Comparison of ENCODE assay signal across 8 cellular contexts in the genomic region with DNA sequence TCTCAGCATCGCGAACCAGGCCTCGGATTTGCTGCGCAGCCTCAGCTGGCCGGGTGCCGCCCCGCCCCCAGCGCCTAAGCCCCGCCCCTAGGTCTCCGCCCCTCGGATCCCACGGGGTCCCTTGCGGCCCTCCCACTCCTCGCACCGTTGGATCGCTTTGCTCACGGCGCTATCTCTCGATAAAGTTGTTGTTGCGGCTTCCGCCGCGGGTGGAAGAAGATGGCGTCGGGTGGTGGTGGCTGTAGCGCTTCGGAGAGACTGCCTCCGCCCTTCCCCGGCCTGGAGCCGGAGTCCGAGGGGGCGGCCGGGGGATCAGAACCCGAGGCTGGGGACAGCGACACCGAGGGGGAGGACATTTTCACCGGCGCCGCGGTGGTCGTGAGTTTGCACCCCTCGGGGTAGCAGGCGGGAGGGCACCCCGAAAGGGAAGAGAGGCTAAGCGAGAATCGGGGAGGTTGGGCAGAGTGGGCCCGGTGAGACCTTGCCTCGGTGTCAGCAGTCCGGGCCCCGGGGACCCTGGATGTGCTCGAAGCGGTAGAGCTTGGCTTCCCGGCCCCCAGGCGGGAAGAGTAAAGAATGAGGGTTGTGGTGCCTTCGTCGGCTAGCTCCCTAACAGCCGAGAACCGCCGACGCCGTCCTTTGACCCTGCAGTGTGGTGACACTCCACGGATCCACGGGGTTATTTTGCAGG. TPM values are rescaled to one million over a fixed set of nuclear protein-coding genes. Genes with fewer than 3 reads are reported as not detected.
DNase-seq lines count a peak whose midpoint lies in the region; ATAC-seq and TF ChIP-seq lines count a peak whose summit lies in the region.

A gene with protein sequence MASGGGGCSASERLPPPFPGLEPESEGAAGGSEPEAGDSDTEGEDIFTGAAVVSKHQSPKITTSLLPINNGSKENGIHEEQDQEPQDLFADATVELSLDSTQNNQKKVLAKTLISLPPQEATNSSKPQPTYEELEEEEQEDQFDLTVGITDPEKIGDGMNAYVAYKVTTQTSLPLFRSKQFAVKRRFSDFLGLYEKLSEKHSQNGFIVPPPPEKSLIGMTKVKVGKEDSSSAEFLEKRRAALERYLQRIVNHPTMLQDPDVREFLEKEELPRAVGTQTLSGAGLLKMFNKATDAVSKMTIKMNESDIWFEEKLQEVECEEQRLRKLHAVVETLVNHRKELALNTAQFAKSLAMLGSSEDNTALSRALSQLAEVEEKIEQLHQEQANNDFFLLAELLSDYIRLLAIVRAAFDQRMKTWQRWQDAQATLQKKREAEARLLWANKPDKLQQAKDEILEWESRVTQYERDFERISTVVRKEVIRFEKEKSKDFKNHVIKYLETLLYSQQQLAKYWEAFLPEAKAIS (plus strand): TSS at position 188 of the 691 bp plus-strand sequence. CDS start 32 bp downstream, at position 220.

- H3K4me1 ChIP-seq in BLaER1 treated with 17β-estradiol and CSF1 and Interleukin-3, amounts not matched to agents 10 nM and 100 nM = peaks cover 67 to 76% (median 71%) of the 10 kb centered on the region in 10 experiments
- peaks cover 32 to 48% of the 10 kb centered on the region in 2 donors for H3K4me1 ChIP-seq in duodenal mucosa (ENCODE audit: control insufficient read depth in 1 of 2, insufficient read depth in 2 of 2, low read length in 2 of 2)

- 0 to 2% methylated on average over 58 to 59 of the region's 63 CpGs for WGBS in lower leg skin, 2 donors

- POLR2A ChIA-PET in activated CD8-positive, alpha-beta T cell treated with anti-CD3 and anti-CD28 coated beads, Interleukin-2, amount 10 ng/mL, durations not matched to agents 7 days and 5 days (lab: Charles Lee) = interaction anchor here (0.6 to 2.1 kb wide), 4 partner anchors 67 to 277 kb away, joined by 3 to 8 read pairs (median 3); a partner anchor contains a TSS

- no peak for TF ChIP-seq CTCF in lower leg skin (IDR thresholded peaks at IDR 0.05)

- intact Hi-C loops in lower leg skin (cut with DNase I; ENCODE audit: low total_unique reads) = loop anchor here (10.0 kb wide), 1 partner anchor 59 kb away; a partner anchor contains a TSS

- peak within 1 kb of the TSS; percentile 87 to 98 (median 96) for H3K4me3 ChIP-seq in BLaER1 treated with 17β-estradiol and CSF1 and Interleukin-3, amounts not matched to agents 10 nM and 100 nM
- H3K4me3 ChIP-seq in duodenal mucosa (ENCODE audit: low read depth in 1 of 2, low read length in 2 of 2) (peak within 1 kb of the TSS; percentile 95 to 96), lower leg skin (ENCODE audit: low read depth, poor library complexity, severe bottlenecking) (peak within 1 kb of the TSS; percentile 83)

- peak within 1 kb of the TSS; percentile 99 for H3K4me3 Mint-ChIP-seq in activated CD8-positive, alpha-beta T cell treated with anti-CD3 and anti-CD28 coated beads, Interleukin-2, amount 10 ng/mL, durations not matched to agents 7 days and 5 days

- no peaks in the 10 kb centered on the region for H3K9me3 Mint-ChIP-seq in activated CD8-positive, alpha-beta T cell treated with anti-CD3 and anti-CD28 coated beads, Interleukin-2, amount 10 ng/mL, durations not matched to agents 7 days and 5 days (ENCODE audit: insufficient read depth)

- H3K27ac Mint-ChIP-seq in activated CD8-positive, alpha-beta T cell treated with anti-CD3 and anti-CD28 coated beads, Interleukin-2, amount 10 ng/mL, durations not matched to agents 7 days and 5 days = peak within 1 kb of the TSS; percentile 100

- no peaks in the 10 kb centered on the region for H3K27me3 ChIP-seq in BLaER1 treated with 17β-estradiol and CSF1 and Interleukin-3, amounts not matched to agents 10 nM and 100 nM
- no peaks in the 10 kb centered on the region for H3K27me3 ChIP-seq in duodenal mucosa (ENCODE audit: control insufficient read depth in 1 of 2, insufficient read depth in 2 of 2, low read length in 2 of 2)

- H3K4me1 Mint-ChIP-seq in activated CD8-positive, alpha-beta T cell treated with anti-CD3 and anti-CD28 coated beads, Interleukin-2, amount 10 ng/mL, durations not matched to agents 7 days and 5 days (ENCODE audit: low read depth) = peaks cover 61% of the 10 kb centered on the region

- H3K27ac ChIP-seq in BLaER1 treated with 17β-estradiol and CSF1 and Interleukin-3, amounts not matched to agents 10 nM and 100 nM = peak within 1 kb of the TSS; percentile 85 to 95 (median 91)
- H3K27ac ChIP-seq in duodenal mucosa (ENCODE audit: low read depth, low read length) = peak within 1 kb of the TSS; percentile 52

- DNase-seq in HT-29 (ENCODE audit: low spot score) (peak; percentile 92), NK-92 (lab: John Stamatoyannopoulos, UW; ENCODE audit: unreplicated experiment) (peak; percentile 72), lower leg skin (ENCODE audit: low spot score in 2 of 2) (peak; percentile 94 to 98)
- peak; percentile 98 for DNase-seq in activated CD8-positive, alpha-beta T cell treated with anti-CD3 and anti-CD28 coated beads, Interleukin-2, amount 10 ng/mL, durations not matched to agents 7 days and 5 days
- peak; percentile 93 for DNase-seq in stimulated activated CD4-positive, alpha-beta T cell treated with anti-CD3 and anti-CD28 coated beads, Interleukin-4, amount 100 ng/mL, for 24 hours

- no peaks in the 10 kb centered on the region for H3K27me3 Mint-ChIP-seq in activated CD8-positive, alpha-beta T cell treated with anti-CD3 and anti-CD28 coated beads, Interleukin-2, amount 10 ng/mL, durations not matched to agents 7 days and 5 days (ENCODE audit: low read depth)

- H4K20me1 ChIP-seq in BLaER1 treated with 17β-estradiol and CSF1 and Interleukin-3, amounts not matched to agents 10 nM and 100 nM = peaks cover 12 to 50% (median 49%) of the 10 kb centered on the region in 11 experiments; a peak in 19 of 22 replicates

- H3K36me3 Mint-ChIP-seq in activated CD8-positive, alpha-beta T cell treated with anti-CD3 and anti-CD28 coated beads, Interleukin-2, amount 10 ng/mL, durations not matched to agents 7 days and 5 days (ENCODE audit: low read depth) = peaks cover 19% of the 10 kb centered on the region

- CTCF ChIA-PET in activated CD8-positive, alpha-beta T cell treated with anti-CD3 and anti-CD28 coated beads, Interleukin-2, amount 10 ng/mL, durations not matched to agents 7 days and 5 days (lab: Charles Lee) = interaction anchor here (0.6 to 2.6 kb wide), 3 partner anchors 10 to 57 kb away, joined by 3 to 13 read pairs (median 9); no protein-coding TSS in a partner anchor

- H3K4me2 ChIP-seq in BLaER1 treated with 17β-estradiol and CSF1 and Interleukin-3, amounts not matched to agents 10 nM and 100 nM = peak within 1 kb of the TSS; percentile 87 to 99 (median 97)

- TF ChIP-seq POLR2A in lower leg skin (IDR thresholded peaks at IDR 0.05) = peak in 1 of 2 donors; percentile 92

- H3K9me3 ChIP-seq in BLaER1 treated with 17β-estradiol and CSF1 and Interleukin-3, amounts not matched to agents 10 nM and 100 nM (replicated peaks in 1 of 11) = no peaks in the 10 kb centered on the region
- no peaks in the 10 kb centered on the region for H3K9me3 ChIP-seq in duodenal mucosa (ENCODE audit: control insufficient read depth in 1 of 2, low read length in 2 of 2)

- peak within 1 kb of the TSS; percentile 89 to 96 (median 94) for H3K9ac ChIP-seq in BLaER1 treated with 17β-estradiol and CSF1 and Interleukin-3, amounts not matched to agents 10 nM and 100 nM
- peak within 1 kb of the TSS; percentile 79 to 81 for H3K9ac ChIP-seq in duodenal mucosa (ENCODE audit: low read depth in 1 of 2, low read length in 2 of 2)

- peaks cover 0 to 28% (median 17%) of the 10 kb centered on the region in 11 experiments; a peak in 13 of 22 replicates for H3K36me3 ChIP-seq in BLaER1 treated with 17β-estradiol and CSF1 and Interleukin-3, amounts not matched to agents 10 nM and 100 nM
- no peaks in the 10 kb centered on the region for H3K36me3 ChIP-seq in duodenal mucosa (ENCODE audit: control insufficient read depth in 1 of 2, insufficient read depth in 2 of 2, low read length in 2 of 2)

- peak; percentile 39 for ATAC-seq in GM19438 (IDR thresholded peaks at IDR 0.05; ENCODE audit: low read depth, unreplicated experiment)
- peak; percentile 70 for ATAC-seq in activated CD8-positive, alpha-beta T cell treated with anti-CD3 and anti-CD28 coated beads, Interleukin-2, amount 10 ng/mL, durations not matched to agents 7 days and 5 days

RNA-seq across cellular contexts. Expression of the gene that starts here (rescaled TPM):
- total RNA-seq in HT-29 (2014; rRNA removed; shearing (Covaris generic)) = 36.2 and 60.9 TPM in 2 replicates
- total RNA-seq in activated CD8-positive, alpha-beta T cell treated with anti-CD3 and anti-CD28 coated beads, Interleukin-2, amount 10 ng/mL, durations not matched to agents 7 days and 5 days = 100 to 1,000 TPM; 109 to 124 TPM
- 10 to 100 TPM; 51.3 to 94.9 (median 65.7) TPM for total RNA-seq in lower leg skin

Comparison
In these comparisons a context has a peak if more than half of its experiments do, and no peak if none do; other contexts are left out.
1. Peak in every context shown above with its lines: DNase-seq, ATAC-seq, H3K4me3 ChIP-seq and H3K27ac ChIP-seq.